ENCODE assay signal across 1 cellular context in genomic region chr6:126300126-126300525, GRCh38.
TF ChIP-seq lines count a peak whose summit lies in the region.

No MANE protein-coding gene starts in this region.

TF ChIP-seq in K562, 482 proteins besides CTCF, POLR2A, EP300 and RAD21:
- TF ChIP-seq MAZ (CRISPR knock-in tag; conservative IDR thresholded peaks at IDR 0.05 in 1 of 2, IDR thresholded peaks at IDR 0.05 in 1 of 2) (no peak), TCF3 (CRISPR knock-in tag; IDR thresholded peaks at IDR 0.05) (peak; percentile 51), SOX6 (IDR thresholded peaks at IDR 0.05) (0 out of 2 replicates have a peak, but pooled peaks have one; percentile 20), TAF9B (IDR thresholded peaks at IDR 0.05; ENCODE audit: partially characterized antibody) (no peak), TAL1 (IDR thresholded peaks at IDR 0.05) (peak; percentile 39), ARID1B (IDR thresholded peaks at IDR 0.05) (peak; percentile 44; the same call in 1 of the 2 replicates), CBFA2T3 (IDR thresholded peaks at IDR 0.05) (peak; percentile 37)
